Comparison of ENCODE assay signal across 23 cellular contexts in genomic region chr13:68168448-68168847, GRCh38.
"Had no signal": no experiment of that assay in that cellular context is flagged by ENCODE, and none has a peak within 500 bp of the region (broad histone marks: within the 10 kb centered on the region; RNA-seq: fewer than 3 reads in every experiment).

No MANE protein-coding gene starts in this region.

- H3K4me3 ChIP-seq: MG63, PC-9 had no signal

- DNase-seq: activated CD4-positive, alpha-beta memory T cell treated with anti-CD3 and anti-CD28 coated beads for 36 hours; activated CD4-positive, alpha-beta T cell treated with anti-CD3 and anti-CD28 coated beads for 36 hours; activated CD4-positive, alpha-beta T cell treated with anti-CD3 and anti-CD28 coated beads, Interleukin-2, amount 10 ng/mL, durations not matched to agents 7 days and 5 days; activated CD8-positive, alpha-beta memory T cell treated with anti-CD3 and anti-CD28 coated beads, Interleukin-2, amount 50 U/mL, for 4 hours; activated effector memory CD4-positive, alpha-beta T cell treated with Interleukin-2 at 50 U/mL for 16 hours; activated naive CD4-positive, alpha-beta T cell treated with anti-CD3 and anti-CD28 coated beads, Interleukin-2, amount 10 ng/mL, durations not matched to agents 7 days and 5 days; activated naive CD8-positive, alpha-beta T cell treated with anti-CD3 and anti-CD28 coated beads, Interleukin-2, amount 50 U/mL, for 24 hours; activated T-cell treated with anti-CD3 and anti-CD28 coated beads, Interleukin-2, amount 50 U/mL, for 48 hours; anterior cingulate cortex; Kasumi-1; KG1; MG63; NCI-H1048; NCI-H1105 treated with DMSO at 0.1 percent for 48 hours; NCI-H1436; NCI-H1694; NCI-H2029; NCI-H345; NCI-H524 treated with DMSO at 0.1 percent for 48 hours; NCI-H748 treated with DMSO at 0.1 percent for 48 hours; NK-92 treated with Interleukin-12 subunit alpha and Interleukin-12 subunit beta, amount 100 ng/mL, for 24 hours; PC-9; Right ventricle myocardium superior had no signal
